ENCODE assay signal across 8 cellular contexts in genomic region chr6:99330159-99330558, GRCh38. TPM values are rescaled to one million over a fixed set of nuclear protein-coding genes. Genes with fewer than 3 reads are reported as not detected.
DNase-seq lines count a peak whose midpoint lies in the region; ATAC-seq and TF ChIP-seq lines count a peak whose summit lies in the region.

No MANE protein-coding gene starts in this region.

- peaks cover 2 to 4% (median 3%) of the 10 kb centered on the region in 3 donors for H3K4me1 Mint-ChIP-seq in CD8-positive, alpha-beta memory T cell
- peaks cover 3% of the 10 kb centered on the region for H3K4me1 Mint-ChIP-seq in activated CD8-positive, alpha-beta T cell treated with anti-CD3 and anti-CD28 coated beads, Interleukin-2, amount 10 ng/mL, durations not matched to agents 7 days and 5 days (ENCODE audit: low read depth)

- H3K4me1 ChIP-seq in CD8-positive, alpha-beta memory T cell (ENCODE audit: insufficient read depth, low read length): no peaks in the 10 kb centered on the region
- H3K4me1 ChIP-seq in esophagus squamous epithelium: peaks cover 0 to 6% (median 3%) of the 10 kb centered on the region in 3 donors
- H3K4me1 ChIP-seq in transverse colon: peaks cover 0 to 4% (median 0%) of the 10 kb centered on the region in 4 donors

- TF ChIP-seq CTCF in esophagus squamous epithelium (IDR thresholded peaks at IDR 0.05) (peak; percentile 46 to 72 (median 62)), transverse colon (IDR thresholded peaks at IDR 0.05) (peak; percentile 51 to 73 (median 72))

- WGBS in esophagus squamous epithelium, 2 donors: 4 to 10% methylated on average over 2 of the region's 2 CpGs
- 2% methylated on average over 2 of the region's 2 CpGs; no CpG with 5 or more reads in 1 of the 2 donors for WGBS in transverse colon (ENCODE audit: low coverage in 1 of 2), 2 donors

- H3K4me3 ChIP-seq in CD8-positive, alpha-beta memory T cell (ENCODE audit: low read length): no peak overlapping the region
- H3K4me3 ChIP-seq in esophagus squamous epithelium (no peak overlapping the region), transverse colon (no peak overlapping the region)

- H3K9me3 ChIP-seq in CD8-positive, alpha-beta memory T cell (ENCODE audit: low read length): no peaks in the 10 kb centered on the region
- H3K9me3 ChIP-seq in esophagus squamous epithelium: no peaks in the 10 kb centered on the region
- H3K9me3 ChIP-seq in transverse colon: no peaks in the 10 kb centered on the region

- no peak overlapping the region for H3K27ac ChIP-seq in CD8-positive, alpha-beta memory T cell (ENCODE audit: low read depth, low read length)
- H3K27ac ChIP-seq in esophagus squamous epithelium: no peak overlapping the region
- H3K27ac ChIP-seq in transverse colon: no peak overlapping the region

- ATAC-seq in GM19023 (IDR thresholded peaks at IDR 0.05; ENCODE audit: unreplicated experiment): peak; percentile 71
- ATAC-seq in HG03097 (IDR thresholded peaks at IDR 0.05; ENCODE audit: low FRiP score, unreplicated experiment): peak; percentile 58
- ATAC-seq in activated CD8-positive, alpha-beta T cell treated with anti-CD3 and anti-CD28 coated beads, Interleukin-2, amount 10 ng/mL, durations not matched to agents 7 days and 5 days: peak; percentile 92

- no peaks in the 10 kb centered on the region for H3K36me3 Mint-ChIP-seq in CD8-positive, alpha-beta memory T cell
- H3K36me3 Mint-ChIP-seq in activated CD8-positive, alpha-beta T cell treated with anti-CD3 and anti-CD28 coated beads, Interleukin-2, amount 10 ng/mL, durations not matched to agents 7 days and 5 days (ENCODE audit: low read depth): no peaks in the 10 kb centered on the region

- POLR2A ChIA-PET in CD8-positive, alpha-beta memory T cell (lab: Charles Lee): no interaction called here
- POLR2A ChIA-PET in activated CD8-positive, alpha-beta T cell treated with anti-CD3 and anti-CD28 coated beads, Interleukin-2, amount 10 ng/mL, durations not matched to agents 7 days and 5 days (lab: Charles Lee): no interaction called here

- no peaks in the 10 kb centered on the region for H3K9me3 Mint-ChIP-seq in CD8-positive, alpha-beta memory T cell
- H3K9me3 Mint-ChIP-seq in activated CD8-positive, alpha-beta T cell treated with anti-CD3 and anti-CD28 coated beads, Interleukin-2, amount 10 ng/mL, durations not matched to agents 7 days and 5 days (ENCODE audit: insufficient read depth): no peaks in the 10 kb centered on the region

- no peak for TF ChIP-seq EP300 in transverse colon (IDR thresholded peaks at IDR 0.05; ENCODE audit: low read depth)

- intact Hi-C loops in esophagus squamous epithelium (cut with DNase I) (loop anchor here (10.0 kb wide), 1 partner anchor 95 kb away; the partner anchor contains the start of gene PNISR), transverse colon (cut with DNase I; ENCODE audit: low total_unique reads) (loop anchor here (10.0 kb wide), 1 partner anchor 65 kb away; the partner anchor contains the start of gene COQ3)

- peak overlapping the region in 2 of 7 donors; percentile 16 to 41 for H3K4me3 Mint-ChIP-seq in CD8-positive, alpha-beta memory T cell
- no peak overlapping the region for H3K4me3 Mint-ChIP-seq in activated CD8-positive, alpha-beta T cell treated with anti-CD3 and anti-CD28 coated beads, Interleukin-2, amount 10 ng/mL, durations not matched to agents 7 days and 5 days

- no peaks in the 10 kb centered on the region for H3K36me3 ChIP-seq in CD8-positive, alpha-beta memory T cell (ENCODE audit: insufficient read depth, low read length)
- H3K36me3 ChIP-seq in esophagus squamous epithelium (no peaks in the 10 kb centered on the region), transverse colon (no peaks in the 10 kb centered on the region)

- TF ChIP-seq POLR2A in esophagus squamous epithelium (IDR thresholded peaks at IDR 0.05): no peak
- TF ChIP-seq POLR2A in transverse colon (IDR thresholded peaks at IDR 0.05): no peak

- H3K27me3 ChIP-seq in CD8-positive, alpha-beta memory T cell (ENCODE audit: insufficient read depth, low read length, poor library complexity, severe bottlenecking): no peaks in the 10 kb centered on the region
- H3K27me3 ChIP-seq in esophagus squamous epithelium (no peaks in the 10 kb centered on the region), transverse colon (no peaks in the 10 kb centered on the region)

- peak overlapping the region in 1 of 8 donors; percentile 7 for H3K27ac Mint-ChIP-seq in CD8-positive, alpha-beta memory T cell
- no peak overlapping the region for H3K27ac Mint-ChIP-seq in activated CD8-positive, alpha-beta T cell treated with anti-CD3 and anti-CD28 coated beads, Interleukin-2, amount 10 ng/mL, durations not matched to agents 7 days and 5 days

- in situ Hi-C loops in transverse colon (cut with MboI; ENCODE audit: low pct_ligation_motif_present in 1 of 4, low pct_unique_long_range_greater_than_20kb in 1 of 4, low sequenced_read_pairs in 3 of 4): no loop called here

- DNase-seq in CD8-positive, alpha-beta memory T cell: peak; percentile 27 to 60 (median 35)
- DNase-seq in NCI-H526 (lab: John Stamatoyannopoulos, UW): peak; percentile 49 to 78
- DNase-seq in activated CD8-positive, alpha-beta T cell treated with anti-CD3 and anti-CD28 coated beads, Interleukin-2, amount 10 ng/mL, durations not matched to agents 7 days and 5 days: peak; percentile 76
- no peak for DNase-seq in esophagus squamous epithelium (lab: John Stamatoyannopoulos, UW)
- peak; percentile 32 for DNase-seq in non-pigmented ciliary epithelial cell (ENCODE audit: low read depth)
- peak; percentile 57 for DNase-seq in transverse colon

- H3K27me3 Mint-ChIP-seq in CD8-positive, alpha-beta memory T cell: peaks cover 4 to 15% of the 10 kb centered on the region in 2 donors
- peaks cover 15% of the 10 kb centered on the region for H3K27me3 Mint-ChIP-seq in activated CD8-positive, alpha-beta T cell treated with anti-CD3 and anti-CD28 coated beads, Interleukin-2, amount 10 ng/mL, durations not matched to agents 7 days and 5 days (ENCODE audit: low read depth)

- CTCF ChIA-PET in CD8-positive, alpha-beta memory T cell (lab: Charles Lee): interaction anchor here (0.8 to 2.3 kb wide), 11 partner anchors 9 to 416 kb away, joined by 3 to 6 read pairs (median 4); no protein-coding TSS in a partner anchor
- CTCF ChIA-PET in activated CD8-positive, alpha-beta T cell treated with anti-CD3 and anti-CD28 coated beads, Interleukin-2, amount 10 ng/mL, durations not matched to agents 7 days and 5 days (lab: Charles Lee): interaction anchor here (0.7 to 3.3 kb wide), 34 partner anchors 9 to 417 kb away, joined by 3 to 28 read pairs (median 4); partner anchors contain the start of gene COQ3

RNA-seq across cellular contexts. Expression of gene FAXC, which starts 19.3 kb away (rescaled TPM):
- total RNA-seq in CD8-positive, alpha-beta memory T cell: not detected
- polyA plus RNA-seq in CD8-positive, alpha-beta memory T cell: not detected
- total RNA-seq in activated CD8-positive, alpha-beta T cell treated with anti-CD3 and anti-CD28 coated beads, Interleukin-2, amount 10 ng/mL, durations not matched to agents 7 days and 5 days: not detected
- total RNA-seq in esophagus squamous epithelium (10 to 100 TPM in 1 of 4 donors, 1 to 10 TPM in 3; 1.3 to 10.7 (median 4.6) TPM), transverse colon (100 to 1,000 TPM in 1 of 4 donors, 1 to 10 TPM in 2, under 1 TPM in 1; 0.75 to 285 (median 7.1) TPM)
